Comparison of ENCODE assay signal across 1 cellular context in the genomic region with DNA sequence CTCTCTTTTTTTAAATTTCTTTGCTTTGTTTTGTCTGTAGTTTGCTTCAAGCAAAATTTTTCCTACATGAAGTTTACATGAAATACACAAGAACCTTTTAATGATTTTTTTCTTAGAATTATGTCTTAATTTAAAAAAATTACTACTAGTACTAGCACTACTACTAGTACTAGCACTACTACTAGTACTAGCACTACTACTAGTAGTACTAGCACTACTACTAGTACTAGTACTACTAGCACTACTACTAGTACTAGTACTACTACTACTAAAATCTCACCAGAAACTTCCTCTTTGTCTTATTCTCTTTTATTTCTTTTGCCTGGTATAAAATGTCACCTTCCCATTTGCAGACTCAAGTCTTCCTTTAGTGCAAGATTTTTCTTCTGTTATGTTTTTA.
A peak's percentile ranks its signal among the peaks of the same experiment; 100 is the strongest.
TF ChIP-seq lines count a peak whose summit lies in the region.

No MANE protein-coding gene starts in this region.

TF ChIP-seq in GM23338, 12 proteins besides CTCF, POLR2A, EP300 and RAD21 (continued from another document):
- TF ChIP-seq CREB1 (CRISPR knock-in tag; IDR thresholded peaks at IDR 0.05; ENCODE audit: low read depth) = 0 out of 2 replicates have a peak, but pooled peaks have one; percentile 11
